8 cellular contexts compared by ENCODE assay signal in the genomic region with DNA sequence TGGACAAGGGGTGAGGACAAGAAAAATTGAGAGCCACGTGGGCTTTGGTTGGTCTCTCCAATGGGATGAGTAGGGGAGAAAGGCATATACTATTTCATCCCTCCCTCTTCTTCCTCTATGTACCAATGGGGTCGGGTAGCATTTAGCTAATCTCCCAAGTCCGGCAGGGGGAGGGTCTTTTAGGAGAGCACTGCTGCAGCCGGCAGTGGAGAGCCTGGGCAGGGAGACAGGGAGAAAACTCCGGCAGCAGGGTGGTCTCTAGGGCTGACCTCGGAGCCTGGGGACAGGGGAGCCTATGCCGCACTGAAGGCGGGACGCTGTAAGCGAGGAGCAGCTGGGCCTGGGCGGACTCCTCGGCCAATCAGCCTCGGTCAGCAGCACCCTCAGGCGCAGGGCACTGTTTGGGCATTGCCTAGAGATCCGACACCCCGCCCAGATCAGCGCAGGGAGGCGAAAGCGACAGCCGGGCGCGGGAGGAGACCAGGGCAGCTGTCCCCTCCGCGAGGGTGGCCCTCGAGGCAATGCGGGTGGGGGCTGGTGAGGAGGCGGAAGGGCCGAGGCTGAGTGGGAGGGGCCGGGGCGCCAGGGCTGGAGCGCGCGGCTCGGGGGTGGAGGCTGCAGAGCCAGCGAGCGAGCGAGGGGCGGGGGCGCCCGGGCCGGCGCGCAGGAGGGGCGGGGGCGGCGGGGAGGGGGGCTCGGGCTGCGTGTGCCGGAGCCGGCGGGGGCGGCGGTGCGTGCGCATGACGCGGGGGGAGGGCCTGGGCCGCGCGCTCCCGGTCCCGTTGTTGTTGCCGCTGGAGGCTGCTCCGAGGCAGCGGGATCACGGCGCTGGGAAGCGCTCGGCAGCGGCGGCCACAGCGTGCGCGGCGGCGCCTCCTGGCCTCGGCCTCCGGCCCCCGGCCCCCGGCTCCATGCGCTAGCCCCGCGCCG. TPM values are rescaled to one million over a fixed set of nuclear protein-coding genes. Genes with fewer than 3 reads are reported as not detected.
DNase-seq lines count a peak whose midpoint lies in the region; ATAC-seq, FAIRE-seq and TF ChIP-seq lines count a peak whose summit lies in the region.

TSS of gene AGAP3 (plus strand) at position 785 of the 930 bp plus-strand sequence. CDS start 267 bp downstream, outside the sequence.

- no peaks in the 10 kb centered on the region for H3K36me3 ChIP-seq in astrocyte (ENCODE audit: insufficient read depth, low read length)

- peak within 1 kb of the TSS; percentile 92 for H3K4me3 Mint-ChIP-seq in T-helper 1 cell treated with Interleukin-12 subunit alpha and Interleukin-12 subunit beta and Interleukin-4 antibody, amounts not matched to agents 30 μg/mL and 1 μg/mL, for 36 hours
- H3K4me3 Mint-ChIP-seq in astrocyte (ENCODE audit: unreplicated experiment) = peak within 1 kb of the TSS; percentile 92

- H3K4me3 ChIP-seq in HFF-Myc (replicated peaks; ENCODE audit: low read depth, low read length) (peak within 1 kb of the TSS; percentile 97), astrocyte (ENCODE audit: insufficient read depth, low read depth, low read length) (peak within 1 kb of the TSS; percentile 83)

- H3K4me1 Mint-ChIP-seq in T-helper 1 cell treated with Interleukin-12 subunit alpha and Interleukin-12 subunit beta and Interleukin-4 antibody, amounts not matched to agents 30 μg/mL and 1 μg/mL, for 36 hours (ENCODE audit: low read depth) = peaks cover 28% of the 10 kb centered on the region
- peaks cover 33% of the 10 kb centered on the region for H3K4me1 Mint-ChIP-seq in astrocyte (ENCODE audit: low read depth, unreplicated experiment)

- peaks cover 50% of the 10 kb centered on the region for H3K4me1 ChIP-seq in astrocyte (ENCODE audit: insufficient read depth, low read length)

- DNase-seq in HFF-Myc (ENCODE audit: extremely low read depth, low read depth) (no peak), NCI-H128 (lab: John Stamatoyannopoulos, UW; ENCODE audit: unreplicated experiment) (peak; percentile 60), astrocyte (ENCODE audit: low read depth) (peak; percentile 75), left ventricle myocardium superior (peak; percentile 93), posterior vena cava (ENCODE audit: low spot score) (peak; percentile 95), KG1 (lab: John Stamatoyannopoulos, UW) (no peak)

- H3K36me3 Mint-ChIP-seq in T-helper 1 cell treated with Interleukin-12 subunit alpha and Interleukin-12 subunit beta and Interleukin-4 antibody, amounts not matched to agents 30 μg/mL and 1 μg/mL, for 36 hours (ENCODE audit: low read depth) = peaks cover 3% of the 10 kb centered on the region
- H3K36me3 Mint-ChIP-seq in astrocyte (ENCODE audit: low read depth, unreplicated experiment) = peaks cover 3% of the 10 kb centered on the region

- H3K27me3 Mint-ChIP-seq in T-helper 1 cell treated with Interleukin-12 subunit alpha and Interleukin-12 subunit beta and Interleukin-4 antibody, amounts not matched to agents 30 μg/mL and 1 μg/mL, for 36 hours (ENCODE audit: low read depth) = peaks cover 21% of the 10 kb centered on the region
- no peaks in the 10 kb centered on the region for H3K27me3 Mint-ChIP-seq in astrocyte (ENCODE audit: low read depth, unreplicated experiment)

- no peaks in the 10 kb centered on the region for H3K9me3 ChIP-seq in astrocyte (ENCODE audit: insufficient read depth, low read depth, low read length)

- H3K27ac ChIP-seq in astrocyte (ENCODE audit: low read depth, low read length) = peak within 1 kb of the TSS; percentile 59

- peaks cover 38% of the 10 kb centered on the region for H4K20me1 ChIP-seq in astrocyte (ENCODE audit: insufficient read depth, low read length)

- peak within 1 kb of the TSS; percentile 76 for H3K27ac Mint-ChIP-seq in T-helper 1 cell treated with Interleukin-12 subunit alpha and Interleukin-12 subunit beta and Interleukin-4 antibody, amounts not matched to agents 30 μg/mL and 1 μg/mL, for 36 hours
- H3K27ac Mint-ChIP-seq in astrocyte (ENCODE audit: unreplicated experiment) = peak within 1 kb of the TSS; percentile 70

- TF ChIP-seq CTCF in HFF-Myc (IDR thresholded peaks at IDR 0.05; ENCODE audit: low read depth, low read length, missing control alignments) = no peak
- no peak for TF ChIP-seq CTCF in astrocyte (IDR thresholded peaks at IDR 0.05; ENCODE audit: insufficient read depth, low read depth, low read length)

- no peak for FAIRE-seq in astrocyte (lab: Jason Lieb, UNC)

- H3K9me3 Mint-ChIP-seq in T-helper 1 cell treated with Interleukin-12 subunit alpha and Interleukin-12 subunit beta and Interleukin-4 antibody, amounts not matched to agents 30 μg/mL and 1 μg/mL, for 36 hours = no peaks in the 10 kb centered on the region
- no peaks in the 10 kb centered on the region for H3K9me3 Mint-ChIP-seq in astrocyte (ENCODE audit: unreplicated experiment)

- H3K27me3 ChIP-seq in astrocyte (ENCODE audit: insufficient read depth, low read length) = no peaks in the 10 kb centered on the region

- H3K4me2 ChIP-seq in astrocyte (ENCODE audit: low read length) = peak within 1 kb of the TSS; percentile 99

- intact Hi-C loops in left ventricle myocardium superior (cut with micrococcal nuclease) (no loop called here), posterior vena cava (cut with DNase I) (no loop called here)

- peaks cover 55% of the 10 kb centered on the region for H3K79me2 ChIP-seq in astrocyte (ENCODE audit: insufficient read depth, low read length)

- H3K9ac ChIP-seq in astrocyte (ENCODE audit: low read length) = peak within 1 kb of the TSS; percentile 82

- peak within 1 kb of the TSS; percentile 89 for H2AFZ ChIP-seq in astrocyte (ENCODE audit: low read depth, low read length)

- peak; percentile 66 for ATAC-seq in left ventricle myocardium superior

- peak; percentile 71 for TF ChIP-seq POLR2A in GM10847 (IDR thresholded peaks at IDR 0.05; ENCODE audit: extremely low read depth, insufficient read length)

RNA-seq across cellular contexts. Expression of gene AGAP3, which starts in this region (rescaled TPM):
- 123 and 156 TPM in 2 replicates for total RNA-seq in astrocyte
- total RNA-seq in left ventricle myocardium superior = 69.7 TPM
- total RNA-seq in posterior vena cava = 10 to 100 TPM; 55.7 to 63.6 TPM

Comparison
In these comparisons a context has a peak if more than half of its experiments do, and no peak if none do; other contexts are left out.
1. DNase-seq: peak in NCI-H128 (single experiment), astrocyte (single experiment), left ventricle myocardium superior (single experiment) and posterior vena cava (single experiment); none in HFF-Myc (single experiment) and KG1 (single experiment).